In the genomic region with DNA sequence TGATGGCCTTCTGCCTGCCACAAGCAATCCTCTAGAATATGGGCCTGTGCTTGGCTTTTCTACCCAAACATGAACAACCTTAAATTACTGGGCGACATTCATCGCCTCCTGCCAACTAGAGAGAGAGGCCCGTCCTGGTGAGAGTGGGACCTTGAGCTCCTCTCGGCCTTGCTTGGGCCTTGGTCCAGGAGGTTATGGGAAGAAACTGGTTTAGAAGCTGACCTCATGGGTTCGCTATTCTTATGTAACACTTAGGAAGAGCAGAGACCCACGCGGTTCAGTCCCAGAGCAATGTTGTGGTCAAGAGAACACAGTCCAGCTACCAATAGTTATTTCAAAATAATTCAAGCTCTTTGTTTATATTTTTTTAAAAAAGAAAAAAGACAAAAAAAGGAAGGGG, we compare ENCODE assay signal across 13 cellular contexts.
DNase-seq lines count a peak whose midpoint lies in the region; ATAC-seq and TF ChIP-seq lines count a peak whose summit lies in the region.
"Had no signal": no experiment of that assay in that cellular context is flagged by ENCODE, and none has a peak within 500 bp of the region (broad histone marks: within the 10 kb centered on the region; RNA-seq: fewer than 3 reads in every experiment).

No MANE protein-coding gene starts in this region.

- peak overlapping the region; percentile 5 for H3K9ac ChIP-seq in fibroblast of lung (ENCODE audit: insufficient read depth, low read length)

- H2AFZ ChIP-seq in fibroblast of lung (ENCODE audit: low read length) = peak overlapping the region; percentile 45

- H3K27ac Mint-ChIP-seq in activated T-cell treated with anti-CD3 and anti-CD28 coated beads, Interleukin-2, amount 50 U/mL, for 24 hours = no peak overlapping the region
- H3K27ac Mint-ChIP-seq: activated naive CD4-positive, alpha-beta T cell treated with anti-CD3 and anti-CD28 coated beads for 36 hours had no signal

- no peaks in the 10 kb centered on the region for H3K9me3 ChIP-seq in fibroblast of lung (ENCODE audit: control insufficient read depth, insufficient read depth, low read depth, low read length)
- no peaks in the 10 kb centered on the region for H3K9me3 ChIP-seq in lung (ENCODE audit: control insufficient read depth in 2 of 2, insufficient read depth in 1 of 2, low read length in 1 of 2)
- no peaks in the 10 kb centered on the region for H3K9me3 ChIP-seq in testis

- DNase-seq in M059J (ENCODE audit: low read depth) (peak; percentile 94), fibroblast of lung (ENCODE audit: low read depth in 2 of 2) (peak; percentile 75 to 90), lung (ENCODE audit: low spot score) (no peak), testis (peak; percentile 62)
- DNase-seq in activated T-cell treated with anti-CD3 and anti-CD28 coated beads, Interleukin-2, amount 50 U/mL, for 24 hours = no peak
- DNase-seq: activated naive CD4-positive, alpha-beta T cell treated with anti-CD3 and anti-CD28 coated beads for 36 hours; NCI-H2029 treated with DMSO at 0.1 percent for 48 hours; stimulated activated CD4-positive, alpha-beta T cell treated with anti-CD3 and anti-CD28 coated beads, Interleukin-4, amount 100 ng/mL, for 4 hours; substantia nigra had no signal

- peaks cover 17% of the 10 kb centered on the region for H3K4me1 ChIP-seq in fibroblast of lung (ENCODE audit: control insufficient read depth, extremely low read depth, insufficient read depth, low read length)
- H3K4me1 ChIP-seq in lung (ENCODE audit: control insufficient read depth in 2 of 2, insufficient read depth in 2 of 2, low read length in 2 of 2) = peaks cover 5 to 6% of the 10 kb centered on the region in 2 donors
- H3K4me1 ChIP-seq in testis = peaks cover 11% of the 10 kb centered on the region

- H3K36me3 Mint-ChIP-seq in activated T-cell treated with anti-CD3 and anti-CD28 coated beads, Interleukin-2, amount 50 U/mL, for 24 hours (ENCODE audit: low read depth) = no peaks in the 10 kb centered on the region

- peak overlapping the region; percentile 48 for H3K4me2 ChIP-seq in fibroblast of lung (ENCODE audit: extremely low read depth, insufficient read depth, low read length)

- no peaks in the 10 kb centered on the region for H3K27me3 Mint-ChIP-seq in activated T-cell treated with anti-CD3 and anti-CD28 coated beads, Interleukin-2, amount 50 U/mL, for 24 hours

- H3K27ac ChIP-seq in fibroblast of lung (ENCODE audit: insufficient read depth, low read length) (peak overlapping the region; percentile 66), lung (ENCODE audit: low read depth in 1 of 2, low read length in 1 of 2) (peak overlapping the region in 1 of 2 donors; percentile 82), testis (peak overlapping the region in 1 of 2 donors; percentile 72)
- H3K27ac ChIP-seq: C4-2B had no signal

- ATAC-seq in lung (ENCODE audit: insufficient read depth, low FRiP score) (peak; percentile 42), HG02798 (IDR thresholded peaks at IDR 0.05; ENCODE audit: poor library complexity, unreplicated experiment) (no peak), GM21390 (IDR thresholded peaks at IDR 0.05; ENCODE audit: unreplicated experiment) (no peak)
- ATAC-seq in activated CD4-positive, CD25-positive, alpha-beta regulatory T cell treated with anti-CD3 and anti-CD28 coated beads, Interleukin-2, amount 50 U/mL, for 24 hours = no peak

- no peak overlapping the region for H3K4me3 Mint-ChIP-seq in activated T-cell treated with anti-CD3 and anti-CD28 coated beads, Interleukin-2, amount 50 U/mL, for 24 hours
- H3K4me3 Mint-ChIP-seq: activated naive CD4-positive, alpha-beta T cell treated with anti-CD3 and anti-CD28 coated beads for 36 hours had no signal

- no peaks in the 10 kb centered on the region for H3K27me3 ChIP-seq in fibroblast of lung (ENCODE audit: control insufficient read depth, insufficient read depth, low read length)
- H3K27me3 ChIP-seq in lung (ENCODE audit: control insufficient read depth, insufficient read depth) = no peaks in the 10 kb centered on the region
- no peaks in the 10 kb centered on the region for H3K27me3 ChIP-seq in testis

- no peaks in the 10 kb centered on the region for H4K20me1 ChIP-seq in fibroblast of lung (ENCODE audit: control insufficient read depth, extremely low read depth, insufficient read depth, low read length)

- peaks cover 22% of the 10 kb centered on the region for H3K4me1 Mint-ChIP-seq in activated T-cell treated with anti-CD3 and anti-CD28 coated beads, Interleukin-2, amount 50 U/mL, for 24 hours (ENCODE audit: low read depth)

- no peaks in the 10 kb centered on the region for H3K9me3 Mint-ChIP-seq in activated T-cell treated with anti-CD3 and anti-CD28 coated beads, Interleukin-2, amount 50 U/mL, for 24 hours

- intact Hi-C loops in testis (cut with DNase I; ENCODE audit: low total_unique reads) = no loop called here

- WGBS in lung, 2 donors = 72 to 77% methylated on average over 7 of the region's 7 CpGs
- WGBS in testis, 2 donors = 31 to 33% methylated on average over 7 of the region's 7 CpGs

- no peak overlapping the region for H3K4me3 ChIP-seq in fibroblast of lung (replicated peaks in 1 of 4; ENCODE audit: control extremely low read depth in 1 of 4, insufficient read depth in 1 of 4, low read depth in 3 of 4, low read length in 4 of 4)
- no peak overlapping the region for H3K4me3 ChIP-seq in lung
- H3K4me3 ChIP-seq in testis = no peak overlapping the region

- TF ChIP-seq POLR2A in testis (IDR thresholded peaks at IDR 0.05) = no peak

- TF ChIP-seq CTCF in fibroblast of lung (conservative IDR thresholded peaks at IDR 0.05 in 1 of 2, IDR thresholded peaks at IDR 0.05 in 1 of 2; ENCODE audit: low read depth in 1 of 2, low read length in 2 of 2) (no peak), lung (IDR thresholded peaks at IDR 0.05; ENCODE audit: control extremely low read depth, extremely low read depth) (no peak), testis (IDR thresholded peaks at IDR 0.05) (no peak)

- no peaks in the 10 kb centered on the region for H3K79me2 ChIP-seq in fibroblast of lung (ENCODE audit: control insufficient read depth, insufficient read depth, low read length)

- H3K36me3 ChIP-seq in fibroblast of lung (ENCODE audit: control insufficient read depth, insufficient read depth, low read length) (no peaks in the 10 kb centered on the region), lung (ENCODE audit: control insufficient read depth in 2 of 2, insufficient read depth in 2 of 2, low read length in 2 of 2) (no peaks in the 10 kb centered on the region), testis (ENCODE audit: low read depth, missing control alignments) (no peaks in the 10 kb centered on the region)

Comparison
In these comparisons a context has a peak if more than half of its experiments do, and no peak if none do; other contexts are left out.
1. DNase-seq: peak in M059J (single experiment), fibroblast of lung (2 of 2) and testis (single experiment); none in lung (single experiment) and activated T-cell treated with anti-CD3 and anti-CD28 coated beads, Interleukin-2, amount 50 U/mL, for 24 hours (single experiment).